15 cellular contexts compared by ENCODE assay signal in genomic region chr12:106369624-106370346, GRCh38. TPM values are rescaled to one million over a fixed set of nuclear protein-coding genes. Genes with fewer than 3 reads are reported as not detected.
DNase-seq lines count a peak whose midpoint lies in the region; ATAC-seq and TF ChIP-seq lines count a peak whose summit lies in the region.
"Had no signal": no experiment of that assay in that cellular context is flagged by ENCODE, and none has a peak within 500 bp of the region (broad histone marks: within the 10 kb centered on the region; RNA-seq: fewer than 3 reads in every experiment).

No MANE protein-coding gene starts in this region.

- H3K27me3 ChIP-seq in SJSA1 (replicated peaks) (no peaks in the 10 kb centered on the region), testis (no peaks in the 10 kb centered on the region), vagina (no peaks in the 10 kb centered on the region)
- H3K27me3 ChIP-seq: pancreas, suprapubic skin had no signal

- ATAC-seq in GM18909 (IDR thresholded peaks at IDR 0.05; ENCODE audit: poor library complexity, unreplicated experiment), result no peak
- no peak for ATAC-seq in activated CD8-positive, alpha-beta memory T cell treated with anti-CD3 and anti-CD28 coated beads, Interleukin-2, amount 10 ng/mL, durations not matched to agents 7 days and 5 days
- ATAC-seq: activated CD8-positive, alpha-beta T cell treated with anti-CD3 and anti-CD28 coated beads, Interleukin-2, amount 10 ng/mL, durations not matched to agents 7 days and 5 days; left lobe of liver had no signal

- peaks cover 24% of the 10 kb centered on the region for H3K36me3 Mint-ChIP-seq in activated CD8-positive, alpha-beta memory T cell treated with anti-CD3 and anti-CD28 coated beads, Interleukin-2, amount 10 ng/mL, durations not matched to agents 7 days and 5 days

- H3K4me3 ChIP-seq in SJSA1 (no peak overlapping the region), fibroblast of pulmonary artery (replicated peaks; ENCODE audit: low read depth, low read length) (no peak overlapping the region), skeletal muscle cell (ENCODE audit: low read depth, low read length) (no peak overlapping the region), testis (no peak overlapping the region), vagina (no peak overlapping the region)
- H3K4me3 ChIP-seq: pancreas, suprapubic skin had no signal

- peaks cover 38% of the 10 kb centered on the region for H3K36me3 ChIP-seq in SJSA1
- H3K36me3 ChIP-seq in testis (ENCODE audit: low read depth, missing control alignments), result no peaks in the 10 kb centered on the region
- peaks cover 0 to 30% of the 10 kb centered on the region in 2 donors for H3K36me3 ChIP-seq in vagina

- H3K9me3 ChIP-seq in SJSA1 (replicated peaks) (no peaks in the 10 kb centered on the region), testis (no peaks in the 10 kb centered on the region), vagina (no peaks in the 10 kb centered on the region)
- H3K9me3 ChIP-seq: pancreas, suprapubic skin had no signal

- TF ChIP-seq POLR2A in testis (IDR thresholded peaks at IDR 0.05) (no peak), vagina (IDR thresholded peaks at IDR 0.05) (no peak)

- H3K4me1 ChIP-seq in SJSA1 (replicated peaks) (peaks cover 11% of the 10 kb centered on the region), testis (no peaks in the 10 kb centered on the region), vagina (no peaks in the 10 kb centered on the region)
- H3K4me1 ChIP-seq: pancreas, suprapubic skin had no signal

- H3K4me3 Mint-ChIP-seq in activated CD8-positive, alpha-beta memory T cell treated with anti-CD3 and anti-CD28 coated beads, Interleukin-2, amount 10 ng/mL, durations not matched to agents 7 days and 5 days, result no peak overlapping the region
- H3K4me3 Mint-ChIP-seq: activated CD8-positive, alpha-beta T cell treated with anti-CD3 and anti-CD28 coated beads, Interleukin-2, amount 10 ng/mL, durations not matched to agents 7 days and 5 days; T-helper 2 cell treated with Interferon-gamma antibody and Interleukin-4, amounts not matched to agents 5 μg/mL and 100 μg/mL, for 36 hours had no signal

- TF ChIP-seq CTCF in fibroblast of pulmonary artery (IDR thresholded peaks at IDR 0.05; ENCODE audit: low read length, missing control alignments) (no peak), testis (IDR thresholded peaks at IDR 0.05) (no peak), vagina (IDR thresholded peaks at IDR 0.05) (no peak)

- DNase-seq in GF-D8 (lab: John Stamatoyannopoulos, UW), result peak; percentile 7
- peak in 1 of 2 experiments; percentile 53 for DNase-seq in SJSA1 (ENCODE audit: low read depth in 1 of 2, low spot score in 2 of 2)
- DNase-seq in fibroblast of pulmonary artery (ENCODE audit: low read depth), result peak; percentile 87
- peak; percentile 42 for DNase-seq in skeletal muscle cell (ENCODE audit: low read depth)
- DNase-seq in testis, result no peak
- DNase-seq in vagina (ENCODE audit: extremely low spot score in 2 of 2), result no peak
- DNase-seq in activated CD8-positive, alpha-beta memory T cell treated with anti-CD3 and anti-CD28 coated beads, Interleukin-2, amount 10 ng/mL, durations not matched to agents 7 days and 5 days, result no peak
- DNase-seq: activated CD8-positive, alpha-beta T cell treated with anti-CD3 and anti-CD28 coated beads, Interleukin-2, amount 10 ng/mL, durations not matched to agents 7 days and 5 days; NCI-H2029; pancreas; stimulated activated CD4-positive, alpha-beta T cell treated with anti-CD3 and anti-CD28 coated beads, Interleukin-4, amount 100 ng/mL, for 4 hours had no signal

- H3K27ac Mint-ChIP-seq in activated CD8-positive, alpha-beta memory T cell treated with anti-CD3 and anti-CD28 coated beads, Interleukin-2, amount 10 ng/mL, durations not matched to agents 7 days and 5 days, result no peak overlapping the region
- H3K27ac Mint-ChIP-seq: activated CD8-positive, alpha-beta T cell treated with anti-CD3 and anti-CD28 coated beads, Interleukin-2, amount 10 ng/mL, durations not matched to agents 7 days and 5 days; T-helper 2 cell treated with Interferon-gamma antibody and Interleukin-4, amounts not matched to agents 5 μg/mL and 100 μg/mL, for 36 hours had no signal

- intact Hi-C loops in testis (cut with DNase I; ENCODE audit: low total_unique reads) (no loop called here), vagina (cut with DNase I) (no loop called here)

- H3K27me3 Mint-ChIP-seq in activated CD8-positive, alpha-beta memory T cell treated with anti-CD3 and anti-CD28 coated beads, Interleukin-2, amount 10 ng/mL, durations not matched to agents 7 days and 5 days, result no peaks in the 10 kb centered on the region

- CTCF ChIA-PET in activated CD8-positive, alpha-beta memory T cell treated with anti-CD3 and anti-CD28 coated beads, Interleukin-2, amount 10 ng/mL, durations not matched to agents 7 days and 5 days (lab: Charles Lee), result interaction anchor here (0.8 to 1.5 kb wide), 2 partner anchors 11 to 1390 kb away, joined by 3 to 4 read pairs; no protein-coding TSS in a partner anchor

- WGBS in testis, 2 donors, result 91 to 94% methylated on average over 6 of the region's 6 CpGs

- no peaks in the 10 kb centered on the region for H3K4me1 Mint-ChIP-seq in activated CD8-positive, alpha-beta memory T cell treated with anti-CD3 and anti-CD28 coated beads, Interleukin-2, amount 10 ng/mL, durations not matched to agents 7 days and 5 days

- no peaks in the 10 kb centered on the region for H3K9me3 Mint-ChIP-seq in activated CD8-positive, alpha-beta memory T cell treated with anti-CD3 and anti-CD28 coated beads, Interleukin-2, amount 10 ng/mL, durations not matched to agents 7 days and 5 days (ENCODE audit: low read depth)

- peak overlapping the region; percentile 51 for H3K27ac ChIP-seq in SJSA1
- H3K27ac ChIP-seq in testis, result no peak overlapping the region
- H3K27ac ChIP-seq in vagina, result no peak overlapping the region
- H3K27ac ChIP-seq: pancreas, suprapubic skin had no signal

RNA-seq across cellular contexts. Expression of gene POLR3B, which starts 12.2 kb away (rescaled TPM):
- total RNA-seq in SJSA1 (2014; rRNA removed; shearing (Covaris generic)), result 7.9 and 14.3 TPM in 2 replicates
- total RNA-seq in testis (10 to 100 TPM; 13.0 to 15.3 TPM), vagina (10.1 TPM)
- polyA plus RNA-seq in testis (ENCODE audit: insufficient read depth, low read depth, low replicate concordance), result 9.1 TPM
- 1 to 10 TPM; 3.7 to 6.3 TPM for total RNA-seq in activated CD8-positive, alpha-beta memory T cell treated with anti-CD3 and anti-CD28 coated beads, Interleukin-2, amount 10 ng/mL, durations not matched to agents 7 days and 5 days

Comparison
In these comparisons a context has a peak if more than half of its experiments do, and no peak if none do; other contexts are left out.
1. DNase-seq: peak in GF-D8 (single experiment), fibroblast of pulmonary artery (single experiment) and skeletal muscle cell (single experiment); none in testis (single experiment), vagina (0 of 2) and activated CD8-positive, alpha-beta memory T cell treated with anti-CD3 and anti-CD28 coated beads, Interleukin-2, amount 10 ng/mL, durations not matched to agents 7 days and 5 days (single experiment).